In genomic region chr2:68889021-68889420, GRCh38 we compare ENCODE assay signal across 24 cellular contexts. TPM values are rescaled to one million over a fixed set of nuclear protein-coding genes. Genes with fewer than 3 reads are reported as not detected.
DNase-seq lines count a peak whose midpoint lies in the region; ATAC-seq and TF ChIP-seq lines count a peak whose summit lies in the region.
"Had no signal": no experiment of that assay in that cellular context is flagged by ENCODE, and none has a peak within 500 bp of the region (broad histone marks: within the 10 kb centered on the region; RNA-seq: fewer than 3 reads in every experiment).

No MANE protein-coding gene starts in this region.

- 57% methylated on average over 1 of the region's 1 CpG for WGBS in right cardiac atrium

- H3K36me3 ChIP-seq in left ventricle myocardium inferior (no peaks in the 10 kb centered on the region), SJCRH30 (no peaks in the 10 kb centered on the region), parathyroid adenoma (ENCODE audit: control insufficient read depth, insufficient read depth, low read length) (no peaks in the 10 kb centered on the region)
- H3K36me3 ChIP-seq: BE2C; BLaER1 treated with 17β-estradiol and CSF1 and Interleukin-3, amounts not matched to agents 10 nM and 100 nM had no signal

- no peak overlapping the region for H3K9ac ChIP-seq in parathyroid adenoma
- H3K9ac ChIP-seq: BLaER1 treated with 17β-estradiol and CSF1 and Interleukin-3, amounts not matched to agents 10 nM and 100 nM had no signal

- H2AFZ ChIP-seq in parathyroid adenoma: no peak overlapping the region
- H2AFZ ChIP-seq: GM23338 had no signal

- H3K9me3 ChIP-seq in right cardiac atrium (ENCODE audit: control insufficient read depth, low read length) (no peaks in the 10 kb centered on the region), left ventricle myocardium inferior (replicated peaks) (peaks cover 5% of the 10 kb centered on the region), SJCRH30 (replicated peaks) (peaks cover 15% of the 10 kb centered on the region), parathyroid adenoma (ENCODE audit: control insufficient read depth, low read length) (no peaks in the 10 kb centered on the region)
- H3K9me3 ChIP-seq: BE2C; BLaER1 treated with 17β-estradiol and CSF1 and Interleukin-3, amounts not matched to agents 10 nM and 100 nM had no signal

- H3K27ac ChIP-seq in right cardiac atrium (ENCODE audit: low read length): peak overlapping the region; percentile 70
- no peak overlapping the region for H3K27ac ChIP-seq in left ventricle myocardium inferior (replicated peaks)
- H3K27ac ChIP-seq in SJCRH30: peak overlapping the region; percentile 96
- no peak overlapping the region for H3K27ac ChIP-seq in parathyroid adenoma
- H3K27ac ChIP-seq: BLaER1 treated with 17β-estradiol and CSF1 and Interleukin-3, amounts not matched to agents 10 nM and 100 nM had no signal

- DNase-seq in right cardiac atrium (no peak), left ventricle myocardium inferior (no peak), SJCRH30 (peak in 1 of 2 experiments; percentile 72), putamen (ENCODE audit: low spot score) (no peak), NCI-H1930 (lab: John Stamatoyannopoulos, UW) (no peak)
- DNase-seq: AML-193; BE2C; Calu3; CD4-positive, alpha-beta T cell; CD8-positive, alpha-beta memory T cell; DMS53; DMS79 treated with DMSO at 0.1 percent for 48 hours; GF-D8; H9 had no signal

- H3K4me3 ChIP-seq in right cardiac atrium (ENCODE audit: low read length) (no peak overlapping the region), left ventricle myocardium inferior (no peak overlapping the region), SJCRH30 (peak overlapping the region; percentile 2; the same call in 1 of the 2 replicates), parathyroid adenoma (ENCODE audit: low read depth, low read length) (no peak overlapping the region)
- H3K4me3 ChIP-seq: BLaER1 treated with 17β-estradiol and CSF1 and Interleukin-3, amounts not matched to agents 10 nM and 100 nM; GM23338 had no signal

- H3K4me2 ChIP-seq in parathyroid adenoma (ENCODE audit: low read length): peak overlapping the region; percentile 40
- H3K4me2 ChIP-seq: BLaER1 treated with 17β-estradiol and CSF1 and Interleukin-3, amounts not matched to agents 10 nM and 100 nM; GM23338 had no signal

- H3K4me1 ChIP-seq in right cardiac atrium (ENCODE audit: control insufficient read depth, insufficient read depth, low read length): no peaks in the 10 kb centered on the region
- H3K4me1 ChIP-seq in left ventricle myocardium inferior: peaks cover 7% of the 10 kb centered on the region
- peaks cover 35% of the 10 kb centered on the region for H3K4me1 ChIP-seq in SJCRH30
- peaks cover 5% of the 10 kb centered on the region for H3K4me1 ChIP-seq in parathyroid adenoma
- H3K4me1 ChIP-seq: BE2C; BLaER1 treated with 17β-estradiol and CSF1 and Interleukin-3, amounts not matched to agents 10 nM and 100 nM had no signal

- no peaks in the 10 kb centered on the region for H3K79me2 ChIP-seq in parathyroid adenoma

- H3K27me3 ChIP-seq in right cardiac atrium (ENCODE audit: control insufficient read depth, insufficient read depth) (no peaks in the 10 kb centered on the region), left ventricle myocardium inferior (ENCODE audit: low read depth) (peaks cover 96% of the 10 kb centered on the region), SJCRH30 (no peaks in the 10 kb centered on the region), parathyroid adenoma (ENCODE audit: control insufficient read depth, insufficient read depth, low read length) (no peaks in the 10 kb centered on the region)
- H3K27me3 ChIP-seq: BE2C; BLaER1 treated with 17β-estradiol and CSF1 and Interleukin-3, amounts not matched to agents 10 nM and 100 nM had no signal

- ATAC-seq in right cardiac atrium: peak; percentile 28 to 49
- ATAC-seq: GM23338, HCT116 had no signal

- intact Hi-C loops in right cardiac atrium (cut with DNase I): no loop called here
- intact Hi-C loops in left ventricle myocardium inferior (cut with micrococcal nuclease): no loop called here

- TF ChIP-seq CTCF in left ventricle myocardium inferior (IDR thresholded peaks at IDR 0.05; ENCODE audit: borderline replicate concordance): no peak
- no peak for TF ChIP-seq CTCF in parathyroid adenoma (IDR thresholded peaks at IDR 0.05)

RNA-seq across cellular contexts. Expression of gene BMP10, which starts 17.8 kb away (rescaled TPM):
- total RNA-seq in right cardiac atrium (1,000 to 10,000 TPM; 1,953 to 6,380 (median 2,692) TPM), left ventricle myocardium inferior (0.19 TPM)
- polyA plus RNA-seq in right cardiac atrium: 153 TPM
- total RNA-seq in SJCRH30 (2014; rRNA removed; shearing (Covaris generic)): 0.08 TPM in 1 of 2 replicates, not detected in the other
- total RNA-seq: A172; Calu3; CD4-positive, alpha-beta T cell; CD8-positive, alpha-beta memory T cell; Daoy; G401; GM23338; H4; H9 had no signal
- polyA plus RNA-seq: AG04450; CD14-positive monocyte; CD8-positive, alpha-beta memory T cell; GM23338 had no signal

Comparison
In these comparisons a context has a peak if more than half of its experiments do, and no peak if none do; other contexts are left out.
1. H3K27ac ChIP-seq: peak in right cardiac atrium (single experiment) and SJCRH30 (single experiment); none in left ventricle myocardium inferior (single experiment) and parathyroid adenoma (single experiment).
2. RNA of gene BMP10, which starts 17.8 kb away (total RNA-seq): 1,953 to 6,380 TPM in right cardiac atrium; 0.19 TPM in left ventricle myocardium inferior (single experiment) and 0.08 TPM in SJCRH30; every median in the first group is over 1,000 times any median in the second.